ENCODE assay signal across 30 cellular contexts in genomic region chr5:145044970-145045369, GRCh38.
"Had no signal": no experiment of that assay in that cellular context is flagged by ENCODE, and none has a peak within 500 bp of the region (broad histone marks: within the 10 kb centered on the region; RNA-seq: fewer than 3 reads in every experiment).

No MANE protein-coding gene starts in this region.

- H3K27ac ChIP-seq: neural progenitor cell, ovary, parathyroid adenoma, psoas muscle, skin epidermis, spleen, suprapubic skin, testis, tibial artery, transverse colon, vagina had no signal

- H3K79me2 ChIP-seq: parathyroid adenoma had no signal

- H3K36me3 ChIP-seq: neural progenitor cell, ovary, spleen, suprapubic skin, tibial artery, transverse colon, vagina had no signal

- H3K4me1 ChIP-seq: neural progenitor cell, parathyroid adenoma, psoas muscle, spleen, suprapubic skin, testis, tibial artery, transverse colon, vagina had no signal

- H2AFZ ChIP-seq: neural progenitor cell, parathyroid adenoma had no signal

- H3K27me3 ChIP-seq: neural progenitor cell, ovary, spleen, suprapubic skin, testis, tibial artery, transverse colon, vagina had no signal

- H3K9ac ChIP-seq: neural progenitor cell, parathyroid adenoma had no signal

- H3K4me2 ChIP-seq: neural progenitor cell, smooth muscle cell had no signal

- FAIRE-seq: urothelium cell line had no signal

- ATAC-seq: naive thymus-derived CD8-positive, alpha-beta T cell; natural killer cell treated with Interleukin-12 subunit alpha and Interleukin-12 subunit beta and Interleukin-15 and Interleukin-18, amount 100 ng/mL, for 72 hours; psoas muscle; right cardiac atrium; sciatic nerve; stimulated activated memory B cell treated with anti-CD40 and anti-IgM and Interleukin-4, amounts not matched to agents 10 μg/mL and 1 μg/mL and 100 μg/mL, for 72 hours; stimulated activated naive CD8-positive, alpha-beta T cell treated with anti-CD3 and anti-CD28 coated beads, Interleukin-15, amount 100 ng/mL, for 72 hours; stimulated activated naive CD8-positive, alpha-beta T cell treated with anti-CD3 and anti-CD28 coated beads, Interleukin-15, Interleukin-2, amounts not matched to agents 100 U/mL and 50 U/mL, for 24 hours had no signal

- DNase-seq: naive B cell; naive thymus-derived CD8-positive, alpha-beta T cell; occipital lobe; ovary; posterior cingulate gyrus; psoas muscle; right cardiac atrium; spleen; stimulated activated CD4-positive, alpha-beta T cell treated with anti-CD3 and anti-CD28 coated beads, Interleukin-12 subunit alpha, Interleukin-12 subunit beta, amount 100 ng/mL, for 4 hours; stimulated activated CD4-positive, alpha-beta T cell treated with anti-CD3 and anti-CD28 coated beads, Interleukin-1b, Interleukin-23, amount 100 ng/mL, for 48 hours; stimulated activated CD4-positive, alpha-beta T cell treated with anti-CD3 and anti-CD28 coated beads, Interleukin-4, amount 100 ng/mL, for 1 hour; stimulated activated CD4-positive, alpha-beta T cell treated with anti-CD3 and anti-CD28 coated beads, Interleukin-4, amount 100 ng/mL, for 4 hours; stimulated activated CD8-positive, alpha-beta memory T cell treated with anti-CD3 and anti-CD28 coated beads, Interleukin-4, amount 100 ng/mL, for 48 hours; stimulated activated naive CD4-positive, alpha-beta T cell; stimulated activated naive CD8-positive, alpha-beta T cell treated with anti-CD3 and anti-CD28 coated beads, Interleukin-15, amount 100 ng/mL, for 72 hours; stimulated activated naive CD8-positive, alpha-beta T cell treated with anti-CD3 and anti-CD28 coated beads, Interleukin-15, Interleukin-2, amounts not matched to agents 100 U/mL and 50 U/mL, for 24 hours; substantia nigra; testis; tibial artery; transverse colon had no signal

- H3K4me3 ChIP-seq: neural progenitor cell, ovary, psoas muscle, skin epidermis, smooth muscle cell, spleen, suprapubic skin, testis, tibial artery, transverse colon, vagina had no signal

- H3K9me3 ChIP-seq: ovary, psoas muscle, suprapubic skin, testis, tibial artery, transverse colon, vagina had no signal
